ENCODE assay signal across 37 cellular contexts in the genomic region with DNA sequence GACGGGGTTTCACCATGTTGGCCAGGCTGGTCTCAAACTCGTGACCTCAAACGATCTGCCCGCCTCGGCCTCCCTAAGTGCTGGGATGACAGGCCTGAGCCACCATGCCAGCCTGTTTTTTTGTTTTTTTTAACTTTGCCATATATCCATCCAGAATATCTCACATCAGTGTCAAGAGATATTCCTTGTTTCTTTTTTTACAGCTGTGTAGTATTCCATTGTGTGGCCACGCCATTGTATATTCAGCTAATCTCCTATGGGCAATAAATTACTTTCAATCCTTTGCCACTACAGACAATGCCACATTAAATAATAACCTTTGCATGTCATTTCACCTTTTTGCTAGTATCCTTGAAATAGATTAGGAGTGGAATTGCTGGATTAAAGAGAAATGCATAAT. TPM values are rescaled to one million over a fixed set of nuclear protein-coding genes. Genes with fewer than 3 reads are reported as not detected.
"Had no signal": no experiment of that assay in that cellular context is flagged by ENCODE, and none has a peak within 500 bp of the region (broad histone marks: within the 10 kb centered on the region; RNA-seq: fewer than 3 reads in every experiment).

No MANE protein-coding gene starts in this region.

- H3K9me3 ChIP-seq: MG63 had no signal

- H3K4me3 ChIP-seq: MG63 had no signal

- DNase-seq: Kasumi-1, MG63, MM.1S, MV-4-11, NCI-H1048, NCI-H1092, NCI-H1092 treated with DMSO at 0.1 percent for 48 hours, NCI-H1105, NCI-H1105 treated with DMSO at 0.1 percent for 48 hours, NCI-H1417, NCI-H1417 treated with DMSO at 0.1 percent for 48 hours, NCI-H1436, NCI-H1436 treated with DMSO at 0.1 percent for 48 hours, NCI-H146, NCI-H1694, NCI-H1694 treated with DMSO at 0.1 percent for 48 hours, NCI-H187, NCI-H187 treated with DMSO at 0.1 percent for 48 hours, NCI-H1930, NCI-H2029, NCI-H2029 treated with DMSO at 0.1 percent for 48 hours, NCI-H2081, NCI-H2081 treated with DMSO at 0.1 percent for 48 hours, NCI-H2107, NCI-H2171, NCI-H2171 treated with DMSO at 0.1 percent for 48 hours, NCI-H2227 treated with DMSO at 0.1 percent for 48 hours, NCI-H226, NCI-H345, NCI-H446, NCI-H446 treated with DMSO at 0.1 percent for 48 hours, NCI-H510A, NCI-H510A treated with DMSO at 0.1 percent for 48 hours had no signal

- H3K27me3 ChIP-seq: MG63 had no signal

RNA-seq across cellular contexts. Expression of a gene that starts 24.2 kb away (rescaled TPM):
- total RNA-seq: LHCN-M2, M059J, MCF 10A, NCI-H460 had no signal
